ENCODE assay signal across 1 cellular context in genomic region chrX:155216179-155216939, GRCh38.
TF ChIP-seq lines count a peak whose summit lies in the region.

A gene with protein sequence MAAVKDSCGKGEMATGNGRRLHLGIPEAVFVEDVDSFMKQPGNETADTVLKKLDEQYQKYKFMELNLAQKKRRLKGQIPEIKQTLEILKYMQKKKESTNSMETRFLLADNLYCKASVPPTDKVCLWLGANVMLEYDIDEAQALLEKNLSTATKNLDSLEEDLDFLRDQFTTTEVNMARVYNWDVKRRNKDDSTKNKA (plus strand): TSS chrX:155216460. CDS start chrX:155216483, 23 bp downstream.

TF ChIP-seq in A549, 52 proteins besides CTCF, POLR2A, EP300 and RAD21 (continued from another document):
- TF ChIP-seq, protein P1, sequence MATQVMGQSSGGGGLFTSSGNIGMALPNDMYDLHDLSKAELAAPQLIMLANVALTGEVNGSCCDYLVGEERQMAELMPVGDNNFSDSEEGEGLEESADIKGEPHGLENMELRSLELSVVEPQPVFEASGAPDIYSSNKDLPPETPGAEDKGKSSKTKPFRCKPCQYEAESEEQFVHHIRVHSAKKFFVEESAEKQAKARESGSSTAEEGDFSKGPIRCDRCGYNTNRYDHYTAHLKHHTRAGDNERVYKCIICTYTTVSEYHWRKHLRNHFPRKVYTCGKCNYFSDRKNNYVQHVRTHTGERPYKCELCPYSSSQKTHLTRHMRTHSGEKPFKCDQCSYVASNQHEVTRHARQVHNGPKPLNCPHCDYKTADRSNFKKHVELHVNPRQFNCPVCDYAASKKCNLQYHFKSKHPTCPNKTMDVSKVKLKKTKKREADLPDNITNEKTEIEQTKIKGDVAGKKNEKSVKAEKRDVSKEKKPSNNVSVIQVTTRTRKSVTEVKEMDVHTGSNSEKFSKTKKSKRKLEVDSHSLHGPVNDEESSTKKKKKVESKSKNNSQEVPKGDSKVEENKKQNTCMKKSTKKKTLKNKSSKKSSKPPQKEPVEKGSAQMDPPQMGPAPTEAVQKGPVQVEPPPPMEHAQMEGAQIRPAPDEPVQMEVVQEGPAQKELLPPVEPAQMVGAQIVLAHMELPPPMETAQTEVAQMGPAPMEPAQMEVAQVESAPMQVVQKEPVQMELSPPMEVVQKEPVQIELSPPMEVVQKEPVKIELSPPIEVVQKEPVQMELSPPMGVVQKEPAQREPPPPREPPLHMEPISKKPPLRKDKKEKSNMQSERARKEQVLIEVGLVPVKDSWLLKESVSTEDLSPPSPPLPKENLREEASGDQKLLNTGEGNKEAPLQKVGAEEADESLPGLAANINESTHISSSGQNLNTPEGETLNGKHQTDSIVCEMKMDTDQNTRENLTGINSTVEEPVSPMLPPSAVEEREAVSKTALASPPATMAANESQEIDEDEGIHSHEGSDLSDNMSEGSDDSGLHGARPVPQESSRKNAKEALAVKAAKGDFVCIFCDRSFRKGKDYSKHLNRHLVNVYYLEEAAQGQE (IDR thresholded peaks at IDR 0.05), result no peak
- TF ChIP-seq TFCP2L1 (CRISPR knock-in tag; IDR thresholded peaks at IDR 0.05) (no peak), ATOH8 (CRISPR knock-in tag; IDR thresholded peaks at IDR 0.05; ENCODE audit: low read depth) (no peak), ZFP36 (IDR thresholded peaks at IDR 0.05; ENCODE audit: borderline replicate concordance, partially characterized antibody) (no peak), NR3C1 (IDR thresholded peaks at IDR 0.05) (no peak), SMC3 (IDR thresholded peaks at IDR 0.05) (peak; percentile 23; the same call in 1 of the 3 replicates), HOXB5 (CRISPR knock-in tag; IDR thresholded peaks at IDR 0.05) (no peak), RARB (CRISPR knock-in tag; IDR thresholded peaks at IDR 0.05) (no peak), MAX (IDR thresholded peaks at IDR 0.05) (peak; percentile 8; the same call in 1 of the 2 replicates), HEYL (CRISPR knock-in tag; IDR thresholded peaks at IDR 0.05) (no peak)
- TF ChIP-seq, protein P2, sequence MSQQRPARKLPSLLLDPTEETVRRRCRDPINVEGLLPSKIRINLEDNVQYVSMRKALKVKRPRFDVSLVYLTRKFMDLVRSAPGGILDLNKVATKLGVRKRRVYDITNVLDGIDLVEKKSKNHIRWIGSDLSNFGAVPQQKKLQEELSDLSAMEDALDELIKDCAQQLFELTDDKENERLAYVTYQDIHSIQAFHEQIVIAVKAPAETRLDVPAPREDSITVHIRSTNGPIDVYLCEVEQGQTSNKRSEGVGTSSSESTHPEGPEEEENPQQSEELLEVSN (IDR thresholded peaks at IDR 0.05; ENCODE audit: borderline replicate concordance, low read depth), result no peak
- TF ChIP-seq, protein P3, sequence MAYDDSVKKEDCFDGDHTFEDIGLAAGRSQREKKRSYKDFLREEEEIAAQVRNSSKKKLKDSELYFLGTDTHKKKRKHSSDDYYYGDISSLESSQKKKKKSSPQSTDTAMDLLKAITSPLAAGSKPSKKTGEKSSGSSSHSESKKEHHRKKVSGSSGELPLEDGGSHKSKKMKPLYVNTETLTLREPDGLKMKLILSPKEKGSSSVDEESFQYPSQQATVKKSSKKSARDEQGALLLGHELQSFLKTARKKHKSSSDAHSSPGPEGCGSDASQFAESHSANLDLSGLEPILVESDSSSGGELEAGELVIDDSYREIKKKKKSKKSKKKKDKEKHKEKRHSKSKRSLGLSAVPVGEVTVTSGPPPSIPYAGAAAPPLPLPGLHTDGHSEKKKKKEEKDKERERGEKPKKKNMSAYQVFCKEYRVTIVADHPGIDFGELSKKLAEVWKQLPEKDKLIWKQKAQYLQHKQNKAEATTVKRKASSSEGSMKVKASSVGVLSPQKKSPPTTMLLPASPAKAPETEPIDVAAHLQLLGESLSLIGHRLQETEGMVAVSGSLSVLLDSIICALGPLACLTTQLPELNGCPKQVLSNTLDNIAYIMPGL (CRISPR knock-in tag; IDR thresholded peaks at IDR 0.05; ENCODE audit: borderline replicate concordance), result no peak
- TF ChIP-seq, protein P4, sequence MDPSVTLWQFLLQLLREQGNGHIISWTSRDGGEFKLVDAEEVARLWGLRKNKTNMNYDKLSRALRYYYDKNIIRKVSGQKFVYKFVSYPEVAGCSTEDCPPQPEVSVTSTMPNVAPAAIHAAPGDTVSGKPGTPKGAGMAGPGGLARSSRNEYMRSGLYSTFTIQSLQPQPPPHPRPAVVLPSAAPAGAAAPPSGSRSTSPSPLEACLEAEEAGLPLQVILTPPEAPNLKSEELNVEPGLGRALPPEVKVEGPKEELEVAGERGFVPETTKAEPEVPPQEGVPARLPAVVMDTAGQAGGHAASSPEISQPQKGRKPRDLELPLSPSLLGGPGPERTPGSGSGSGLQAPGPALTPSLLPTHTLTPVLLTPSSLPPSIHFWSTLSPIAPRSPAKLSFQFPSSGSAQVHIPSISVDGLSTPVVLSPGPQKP (IDR thresholded peaks at IDR 0.05; ENCODE audit: low read depth, low read length), result no peak
